1 cellular context compared by ENCODE assay signal in genomic region chr2:58030789-58031188, GRCh38.
TF ChIP-seq lines count a peak whose summit lies in the region.

No MANE protein-coding gene starts in this region.

TF ChIP-seq in IMR-90, 13 proteins besides CTCF, POLR2A, EP300 and RAD21 (continued from another document):
- TF ChIP-seq NFE2L2 (IDR thresholded peaks at IDR 0.05; ENCODE audit: low read depth, low read length) = no peak
- TF ChIP-seq RFX5 (IDR thresholded peaks at IDR 0.05; ENCODE audit: low read depth, low read length) = no peak
- no peak for TF ChIP-seq SMC3 (IDR thresholded peaks at IDR 0.05; ENCODE audit: low read depth, low read length)
- TF ChIP-seq MAZ (IDR thresholded peaks at IDR 0.05; ENCODE audit: borderline replicate concordance, low read depth, low read length) = no peak
- TF ChIP-seq ELK1 (IDR thresholded peaks at IDR 0.05; ENCODE audit: borderline replicate concordance, low read depth, low read length) = no peak
- no peak for TF ChIP-seq MAFK (IDR thresholded peaks at IDR 0.05; ENCODE audit: low read depth, low read length)
- TF ChIP-seq CEBPB (IDR thresholded peaks at IDR 0.05; ENCODE audit: low read depth, low read length) = no peak
